Comparison of ENCODE assay signal across 23 cellular contexts in genomic region chr4:19301527-19301926, GRCh38.
DNase-seq lines count a peak whose midpoint lies in the region; ATAC-seq, FAIRE-seq and TF ChIP-seq lines count a peak whose summit lies in the region.
"Had no signal": no experiment of that assay in that cellular context is flagged by ENCODE, and none has a peak within 500 bp of the region (broad histone marks: within the 10 kb centered on the region; RNA-seq: fewer than 3 reads in every experiment).

No MANE protein-coding gene starts in this region.

- no TSS peak for BruUV-seq in HepG2 (replicated peaks; lab: Mats Ljungman, UMichigan)

- no peaks in the 10 kb centered on the region; the same call in 1 of the 2 replicates for H3K4me1 ChIP-seq in HepG2 (ENCODE audit: insufficient read depth, low read length)
- H3K4me1 ChIP-seq in right lobe of liver, result no peaks in the 10 kb centered on the region
- no peaks in the 10 kb centered on the region for H3K4me1 ChIP-seq in heart left ventricle

- POLR2A ChIA-PET in HepG2 (lab: Yijun Ruan, JAX), result no interaction called here

- H3K27ac ChIP-seq in HepG2 (ENCODE audit: extremely low read length, insufficient read depth, low read length) (no peak overlapping the region), right lobe of liver (no peak overlapping the region), heart left ventricle (no peak overlapping the region)
- H3K27ac ChIP-seq: 22Rv1 had no signal

- no peak for FAIRE-seq in HepG2 (lab: Jason Lieb, UNC)
- FAIRE-seq: HTR-8/SVneo, K562 had no signal

- ATAC-seq in HepG2 (peak; percentile 89), right lobe of liver (no peak), heart left ventricle (no peak), sciatic nerve (no peak)
- ATAC-seq: HCT116, K562, PC-3 had no signal

- H3K4me3 ChIP-seq in HepG2 (replicated peaks in 1 of 3; ENCODE audit: insufficient read depth in 1 of 3, low read depth in 2 of 3, low read length in 3 of 3) (no peak overlapping the region), right lobe of liver (no peak overlapping the region), astrocyte of the spinal cord (ENCODE audit: low read depth, low read length) (no peak overlapping the region), heart left ventricle (no peak overlapping the region)
- H3K4me3 ChIP-seq: K562 had no signal

- TF ChIP-seq POLR2A in HepG2 (IDR thresholded peaks at IDR 0.05; ENCODE audit: insufficient read depth in 1 of 2, low read depth in 2 of 2, low read length in 2 of 2), result no peak
- no peak for TF ChIP-seq POLR2A in right lobe of liver (IDR thresholded peaks at IDR 0.05)
- TF ChIP-seq POLR2A in heart left ventricle (IDR thresholded peaks at IDR 0.05), result no peak

- 1% methylated on average over 4 of the region's 4 CpGs for WGBS in HepG2 (ENCODE audit: low lambda C conversion rate)
- 31% methylated on average over 4 of the region's 4 CpGs for WGBS in right lobe of liver (ENCODE audit: insufficient coverage, low coverage, low lambda C conversion rate, missing lambda C conversion rate)
- WGBS in heart left ventricle, 4 donors, result 68 to 71% (median 69%) methylated on average over 4 of the region's 4 CpGs

- in situ Hi-C loops in HepG2 (cut with HindIII; ENCODE audit: extremely low pct_ligation_motif_present, low pct_unique_long_range_greater_than_20kb), result no loop called here
- in situ Hi-C loops in astrocyte of the spinal cord (cut with HindIII; ENCODE audit: low sequenced_read_pairs), result no loop called here

- DNase-seq in HepG2 (ENCODE audit: low spot score), result no peak
- no peak for DNase-seq in right lobe of liver
- DNase-seq in astrocyte of the spinal cord (ENCODE audit: low read depth, low spot score), result peak; percentile 12
- DNase-seq in kidney glomerular epithelial cell (lab: John Stamatoyannopoulos, UW), result peak; percentile 1
- DNase-seq in heart left ventricle, result no peak
- DNase-seq in sciatic nerve (ENCODE audit: low spot score), result no peak
- no peak for DNase-seq in NCI-H1092 treated with DMSO at 0.1 percent for 48 hours (lab: John Stamatoyannopoulos, UW)
- DNase-seq in GM10266 (ENCODE audit: extremely low spot score), result no peak
- DNase-seq: DMS 273 treated with DMSO at 0.1 percent for 48 hours, DND-41, GDM1, NCI-H1105 treated with DMSO at 0.1 percent for 48 hours, NCI-H1694 treated with DMSO at 0.1 percent for 48 hours, NCI-H2227 treated with DMSO at 0.1 percent for 48 hours, NCI-H524, NCI-H82, PC-3, RPMI8226, SIG-M5 had no signal

- no peak for TF ChIP-seq RAD21 in HepG2 (CRISPR knock-in tag; IDR thresholded peaks at IDR 0.05)

- TF ChIP-seq CTCF in HepG2 (CRISPR knock-in tag; IDR thresholded peaks at IDR 0.05) (no peak), right lobe of liver (IDR thresholded peaks at IDR 0.05) (no peak), astrocyte of the spinal cord (IDR thresholded peaks at IDR 0.05; ENCODE audit: low read depth, low read length) (no peak), heart left ventricle (IDR thresholded peaks at IDR 0.05) (no peak), GM10266 (IDR thresholded peaks at IDR 0.05; ENCODE audit: control insufficient read depth, insufficient read depth, low read depth, missing control alignments) (no peak)

- no peak overlapping the region for H3K9ac ChIP-seq in HepG2 (ENCODE audit: insufficient read depth, low read depth, low read length)

- no peaks in the 10 kb centered on the region for H3K27me3 ChIP-seq in HepG2 (ENCODE audit: control insufficient read depth in 1 of 2, insufficient read depth in 2 of 2, low read length in 2 of 2)
- H3K27me3 ChIP-seq in right lobe of liver, result no peaks in the 10 kb centered on the region
- H3K27me3 ChIP-seq in heart left ventricle, result no peaks in the 10 kb centered on the region

- H3K79me2 ChIP-seq in HepG2 (ENCODE audit: insufficient read depth, low read length), result no peaks in the 10 kb centered on the region

- CTCF ChIA-PET in HepG2 (lab: Yijun Ruan, JAX; ENCODE audit: low intra/inter-chr PET ratio, low total read pairs), result no interaction called here

- H3K9me3 ChIP-seq in HepG2 (ENCODE audit: low read length) (peaks cover 82% of the 10 kb centered on the region), right lobe of liver (no peaks in the 10 kb centered on the region), heart left ventricle (no peaks in the 10 kb centered on the region)

- intact Hi-C loops in HepG2 (cut with micrococcal nuclease; ENCODE audit: unreplicated experiment), result no loop called here
- intact Hi-C loops in right lobe of liver (cut with DNase I), result no loop called here
- intact Hi-C loops in heart left ventricle (cut with DNase I), result loop anchor here in 1 of 10 donors (10.0 kb wide), 1 partner anchor 943 kb away; no protein-coding TSS in a partner anchor
- intact Hi-C loops in sciatic nerve (cut with DNase I), result no loop called here

- H2AFZ ChIP-seq in HepG2 (ENCODE audit: low read length), result no peak overlapping the region

- no peak for TF ChIP-seq EP300 in HepG2 (IDR thresholded peaks at IDR 0.05; ENCODE audit: low read depth in 2 of 2, low read length in 2 of 2)
- TF ChIP-seq EP300 in HepG2 (CRISPR knock-in tag; IDR thresholded peaks at IDR 0.05; ENCODE audit: borderline replicate concordance), result no peak

- H4K20me1 ChIP-seq in HepG2 (ENCODE audit: insufficient read depth, low read length), result no peaks in the 10 kb centered on the region

- H3K4me2 ChIP-seq in HepG2 (ENCODE audit: low read depth, low read length), result no peak overlapping the region

- H3K36me3 ChIP-seq in HepG2 (replicated peaks in 1 of 2; ENCODE audit: control insufficient read depth in 1 of 2, insufficient read depth in 2 of 2, low read length in 2 of 2) (no peaks in the 10 kb centered on the region), right lobe of liver (no peaks in the 10 kb centered on the region), heart left ventricle (no peaks in the 10 kb centered on the region)

TF ChIP-seq in HepG2, 621 proteins besides CTCF, POLR2A, EP300 and RAD21:
- TF ChIP-seq ARHGAP35 (CRISPR knock-in tag; IDR thresholded peaks at IDR 0.05; ENCODE audit: borderline replicate concordance) (no peak), HNF4A (CRISPR knock-in tag; IDR thresholded peaks at IDR 0.05) (0 out of 2 replicates have a peak, but pooled peaks have one; percentile 6), BHLHE40 (IDR thresholded peaks at IDR 0.05; ENCODE audit: low read length) (no peak), TEAD3 (CRISPR knock-in tag; optimal IDR thresholded peaks at IDR 0.05; ENCODE audit: borderline replicate concordance) (peak; percentile 48), MATR3 (CRISPR knock-in tag; IDR thresholded peaks at IDR 0.05) (no peak), ZNF383 (CRISPR knock-in tag; IDR thresholded peaks at IDR 0.05; ENCODE audit: borderline replicate concordance) (no peak), SETDB1 (CRISPR knock-in tag; IDR thresholded peaks at IDR 0.05; ENCODE audit: borderline replicate concordance) (no peak), FOXA1 (IDR thresholded peaks at IDR 0.05) (no peak), FOXA1 (CRISPR knock-in tag; IDR thresholded peaks at IDR 0.05) (0 out of 2 replicates have a peak, but pooled peaks have one; percentile 15), ZNF225 (CRISPR knock-in tag; IDR thresholded peaks at IDR 0.05) (no peak), HOXA3 (CRISPR knock-in tag; IDR thresholded peaks at IDR 0.05) (no peak), PAXIP1 (CRISPR knock-in tag; conservative IDR thresholded peaks at IDR 0.05) (peak; percentile 33; the same call in 1 of the 2 replicates)

Comparison
In these comparisons a context has a peak if more than half of its experiments do, and no peak if none do; other contexts are left out.
1. DNase-seq: peak in astrocyte of the spinal cord (single experiment) and kidney glomerular epithelial cell (single experiment); none in HepG2 (single experiment), right lobe of liver (0 of 3), heart left ventricle (0 of 5), sciatic nerve (single experiment), NCI-H1092 treated with DMSO at 0.1 percent for 48 hours (single experiment) and GM10266 (single experiment).